Comparison of ENCODE assay signal across 8 cellular contexts in the genomic region with DNA sequence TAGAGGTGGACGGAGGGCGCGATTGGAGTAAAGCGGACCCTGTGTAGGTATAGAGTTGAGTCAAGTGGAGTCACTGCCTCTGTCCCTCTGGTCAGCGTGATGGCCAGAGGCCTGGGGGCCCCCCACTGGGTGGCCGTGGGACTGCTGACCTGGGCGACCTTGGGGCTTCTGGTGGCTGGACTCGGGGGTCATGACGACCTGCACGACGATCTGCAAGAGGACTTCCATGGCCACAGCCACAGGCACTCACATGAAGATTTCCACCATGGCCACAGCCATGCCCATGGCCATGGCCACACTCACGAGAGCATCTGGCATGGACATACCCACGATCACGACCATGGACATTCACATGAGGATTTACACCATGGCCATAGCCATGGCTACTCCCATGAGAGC. TPM values are rescaled to one million over a fixed set of nuclear protein-coding genes. Genes with fewer than 3 reads are reported as not detected.
DNase-seq lines count a peak whose midpoint lies in the region; ATAC-seq, FAIRE-seq and TF ChIP-seq lines count a peak whose summit lies in the region.

No MANE protein-coding gene starts in this region.

- H3K27me3 ChIP-seq in K562 (ENCODE audit: control insufficient read depth in 2 of 2, insufficient read depth in 2 of 2, low read length in 2 of 2), result no peaks in the 10 kb centered on the region
- H3K27me3 ChIP-seq in right lobe of liver, result no peaks in the 10 kb centered on the region
- no peaks in the 10 kb centered on the region for H3K27me3 ChIP-seq in upper lobe of right lung

- TF ChIP-seq POLR2A in K562 (conservative IDR thresholded peaks at IDR 0.05) (no peak), right lobe of liver (IDR thresholded peaks at IDR 0.05) (no peak)

- no peak for ATAC-seq in activated T-cell treated with anti-CD3 and anti-CD28 coated beads, Interleukin-2, amount 50 U/mL, for 4 hours
- ATAC-seq in K562, result peak; percentile 48
- no peak for ATAC-seq in right lobe of liver
- ATAC-seq in upper lobe of right lung, result peak; percentile 0
- ATAC-seq in omental fat pad (ENCODE audit: low FRiP score), result no peak

- peak overlapping the region; percentile 65 for H3K4me3 ChIP-seq in K562
- H3K4me3 ChIP-seq in right lobe of liver, result peak overlapping the region; percentile 59 to 96 (median 88)
- H3K4me3 ChIP-seq in upper lobe of right lung, result peak overlapping the region; percentile 79

- CTCF ChIA-PET in K562 (lab: Yijun Ruan, JAX; ENCODE audit: low intra/inter-chr PET ratio), result interaction anchor here (0.7 to 1.1 kb wide), 2 partner anchors 47 to 289 kb away, joined by 3 to 4 read pairs; no protein-coding TSS in a partner anchor

- peaks cover 3% of the 10 kb centered on the region for H3K9me1 ChIP-seq in K562 (ENCODE audit: control insufficient read depth, insufficient read depth, low read length)

- BruUV-seq in K562 (replicated peaks; lab: Mats Ljungman, UMichigan), result TSS peak; percentile 77

- H3K9ac ChIP-seq in K562 (ENCODE audit: insufficient read depth in 1 of 2, low read depth in 2 of 2, low read length in 2 of 2), result peak overlapping the region; percentile 97 to 100

- POLR2A ChIA-PET in K562 (lab: Yijun Ruan, JAX), result no interaction called here

- FAIRE-seq in K562 (lab: Jason Lieb, UNC), result peak; percentile 6

- under 1% methylated on average over 14 of the region's 14 CpGs for WGBS in K562 (ENCODE audit: insufficient coverage, low coverage, missing lambda C conversion rate)
- 2% methylated on average over 7 of the region's 14 CpGs for WGBS in right lobe of liver (ENCODE audit: insufficient coverage, low coverage, low lambda C conversion rate, missing lambda C conversion rate)

- no peak for DNase-seq in activated T-cell treated with anti-CD3 and anti-CD28 coated beads, Interleukin-2, amount 50 U/mL, for 4 hours
- no peak for DNase-seq in activated T-cell treated with anti-CD3 and anti-CD28 coated beads, Interleukin-2, amount 50 U/mL, for 1 hour
- DNase-seq in K562 (ENCODE audit: extremely low read depth in 1 of 4, low spot score in 3 of 4) (peak; percentile 65 to 78 (median 72)), right lobe of liver (no peak), upper lobe of right lung (no peak), HuH-7 (ENCODE audit: low spot score) (no peak), omental fat pad (ENCODE audit: low spot score) (no peak), OCI-M2 (lab: John Stamatoyannopoulos, UW; ENCODE audit: unreplicated experiment) (no peak)

- peaks cover 22% of the 10 kb centered on the region for H4K20me1 ChIP-seq in K562 (replicated peaks; ENCODE audit: control insufficient read depth, insufficient read depth, low read length)

- H3K27me3 Mint-ChIP-seq in activated T-cell treated with anti-CD3 and anti-CD28 coated beads, Interleukin-2, amount 50 U/mL, for 4 hours (ENCODE audit: low read depth), result no peaks in the 10 kb centered on the region

- H3K9me3 ChIP-seq in K562 (replicated peaks; ENCODE audit: control insufficient read depth, insufficient read depth, low read depth, low read length) (no peaks in the 10 kb centered on the region), right lobe of liver (no peaks in the 10 kb centered on the region), upper lobe of right lung (no peaks in the 10 kb centered on the region)

- peak in 1 of 2 experiments; percentile 23; a peak in 2 of 4 replicates for TF ChIP-seq RAD21 in K562 (CRISPR knock-in tag; conservative IDR thresholded peaks at IDR 0.05 in 1 of 2, IDR thresholded peaks at IDR 0.05 in 1 of 2)

- peak; percentile 35 to 53 (median 48); a peak in 4 of 6 replicates for TF ChIP-seq CTCF in K562 (IDR thresholded peaks at IDR 0.05 in 2 of 3, conservative IDR thresholded peaks at IDR 0.05 in 1 of 3; ENCODE audit: insufficient read depth in 2 of 3, low read depth in 1 of 3, low read length in 3 of 3)
- TF ChIP-seq CTCF in right lobe of liver (IDR thresholded peaks at IDR 0.05), result no peak
- peak; percentile 14 for TF ChIP-seq CTCF in upper lobe of right lung (IDR thresholded peaks at IDR 0.05)
- TF ChIP-seq CTCF in omental fat pad (IDR thresholded peaks at IDR 0.05), result no peak

- peak overlapping the region; percentile 100 for H3K4me3 Mint-ChIP-seq in activated T-cell treated with anti-CD3 and anti-CD28 coated beads, Interleukin-2, amount 50 U/mL, for 4 hours

- 0 out of 2 replicates have a peak, but pooled peaks have one; percentile 2 for TF ChIP-seq EP300 in K562 (IDR thresholded peaks at IDR 0.05; ENCODE audit: low read length)

- peaks cover 52 to 54% of the 10 kb centered on the region in 2 experiments; a peak in 4 of 5 replicates for H3K4me1 ChIP-seq in K562 (replicated peaks in 1 of 2; ENCODE audit: control insufficient read depth in 2 of 2, insufficient read depth in 2 of 2, low read length in 2 of 2)
- H3K4me1 ChIP-seq in right lobe of liver, result peaks cover 3 to 59% (median 24%) of the 10 kb centered on the region in 4 donors
- H3K4me1 ChIP-seq in upper lobe of right lung, result peaks cover 54% of the 10 kb centered on the region

- intact Hi-C loops in K562 (cut with micrococcal nuclease), result loop anchor here (2.0 to 5.0 kb wide), 4 partner anchors 48 to 1069 kb away; a partner anchor contains a TSS
- intact Hi-C loops in right lobe of liver (cut with DNase I), result no loop called here
- intact Hi-C loops in upper lobe of right lung (cut with DNase I), result no loop called here

- H3K4me1 Mint-ChIP-seq in activated T-cell treated with anti-CD3 and anti-CD28 coated beads, Interleukin-2, amount 50 U/mL, for 4 hours (ENCODE audit: low read depth), result peaks cover 78% of the 10 kb centered on the region

- H3K36me3 Mint-ChIP-seq in activated T-cell treated with anti-CD3 and anti-CD28 coated beads, Interleukin-2, amount 50 U/mL, for 4 hours (ENCODE audit: insufficient read depth), result peaks cover 36% of the 10 kb centered on the region

- in situ Hi-C loops in K562 (cut with MboI), result no loop called here

- H3K9me3 Mint-ChIP-seq in activated T-cell treated with anti-CD3 and anti-CD28 coated beads, Interleukin-2, amount 50 U/mL, for 4 hours, result no peaks in the 10 kb centered on the region

- H3K27ac ChIP-seq in K562 (ENCODE audit: extremely low read depth, low read depth, low read length), result peak overlapping the region; percentile 99
- H3K27ac ChIP-seq in right lobe of liver, result peak overlapping the region; percentile 94 to 98 (median 96)
- H3K27ac ChIP-seq in upper lobe of right lung, result peak overlapping the region; percentile 97

- peak overlapping the region; percentile 100 for H3K4me2 ChIP-seq in K562 (ENCODE audit: insufficient read depth, low read length)

- peaks cover 74% of the 10 kb centered on the region for H3K79me2 ChIP-seq in K562 (ENCODE audit: control insufficient read depth, insufficient read depth, low read length)

- peak overlapping the region; percentile 96 for H2AFZ ChIP-seq in K562 (ENCODE audit: low read depth, low read length)

- peaks cover 49% of the 10 kb centered on the region for H3K36me3 ChIP-seq in K562 (ENCODE audit: control insufficient read depth, insufficient read depth, low read length)
- H3K36me3 ChIP-seq in right lobe of liver, result peaks cover 0 to 32% (median 20%) of the 10 kb centered on the region in 4 donors
- peaks cover 36% of the 10 kb centered on the region for H3K36me3 ChIP-seq in upper lobe of right lung

RNA-seq across cellular contexts. Expression of a gene that starts 0.5 kb away (rescaled TPM):
- total RNA-seq in activated T-cell treated with anti-CD3 and anti-CD28 coated beads, Interleukin-2, amount 50 U/mL, for 4 hours, result 10 to 100 TPM; 68.7 to 78.3 (median 72.1) TPM
- 181 and 256 TPM in 2 replicates for total RNA-seq in K562 (2011; cell fraction: chromatin; rRNA removed; ENCODE audit: low replicate concordance)
- 225 and 235 TPM in 2 replicates for total RNA-seq in K562 (2011; cell fraction: nucleolus; rRNA removed)
- 285 and 295 TPM in 2 replicates for total RNA-seq in K562 (2011; cell fraction: nucleoplasm; rRNA removed)
- 154 and 161 TPM in 2 replicates for total RNA-seq in K562 (2014; rRNA removed)
- total RNA-seq in K562 (2014; rRNA removed; fragmentation: Illumina TruSeq; extraction: Trizol), result 112 and 117 TPM in 2 replicates
- total RNA-seq in K562 (2015; rRNA removed; fragmentation: Illumina TruSeq; extraction: Trizol), result 121 and 122 TPM in 2 replicates
- 133 and 159 TPM in 2 replicates for total RNA-seq in K562 (2021)
- 112 and 116 TPM in 2 replicates for polyA plus RNA-seq in K562 (2011; rRNA removed)
- polyA plus RNA-seq in K562 (2011; cell fraction: cytosol; rRNA removed), result 129 and 140 TPM in 2 replicates
- 120 and 135 TPM in 2 replicates for polyA plus RNA-seq in K562 (2011; cell fraction: nucleus; rRNA removed)
- 150 and 152 TPM in 2 replicates for polyA plus RNA-seq in K562 (2012)
- polyA plus RNA-seq in K562 (2014; fragmentation: Illumina TruSeq; extraction: Trizol), result 169 and 222 TPM in 2 replicates
- polyA plus RNA-seq in K562 (2014; fragmentation: Nextera tagmentation; extraction: Ambion mirVana), result 10 to 100 TPM; 21.7 to 23.5 TPM
- 150 and 169 TPM in 2 replicates for polyA plus RNA-seq in K562 (2014; rRNA removed)
- polyA minus RNA-seq in K562 (2011; rRNA and poly(A)+ RNA removed), result 85.9 and 92.0 TPM in 2 replicates
- 44.7 and 50.8 TPM in 2 replicates for polyA minus RNA-seq in K562 (2011; cell fraction: cytosol; rRNA and poly(A)+ RNA removed)
- polyA minus RNA-seq in K562 (2011; cell fraction: nucleus; rRNA and poly(A)+ RNA removed), result 42.8 and 74.4 TPM in 2 replicates
- total RNA-seq in right lobe of liver, result 10 to 100 TPM; 33.5 to 61.4 (median 50.1) TPM
- 89.1 TPM for total RNA-seq in upper lobe of right lung
- 10 to 100 TPM; 57.5 to 82.8 (median 70.1) TPM for total RNA-seq in omental fat pad

RNA-seq across cellular contexts. Expression of a gene that starts 0.7 kb away (rescaled TPM):
- 10 to 100 TPM; 55.2 to 62.3 (median 60.8) TPM for total RNA-seq in activated T-cell treated with anti-CD3 and anti-CD28 coated beads, Interleukin-2, amount 50 U/mL, for 4 hours
- 106 and 228 TPM in 2 replicates for total RNA-seq in K562 (2011; cell fraction: chromatin; rRNA removed; ENCODE audit: low replicate concordance)
- total RNA-seq in K562 (2011; cell fraction: nucleolus; rRNA removed), result 118 and 121 TPM in 2 replicates
- 116 TPM in 2 replicates for total RNA-seq in K562 (2011; cell fraction: nucleoplasm; rRNA removed)
- 18.4 and 18.9 TPM in 2 replicates for total RNA-seq in K562 (2014; rRNA removed)
- 8.5 and 9.7 TPM in 2 replicates for total RNA-seq in K562 (2014; rRNA removed; fragmentation: Illumina TruSeq; extraction: Trizol)
- total RNA-seq in K562 (2015; rRNA removed; fragmentation: Illumina TruSeq; extraction: Trizol), result 13.2 and 14.6 TPM in 2 replicates
- total RNA-seq in K562 (2021), result 30.3 and 33.9 TPM in 2 replicates
- 32.6 and 57.5 TPM in 2 replicates for polyA plus RNA-seq in K562 (2011; rRNA removed)
- 26.3 and 30.2 TPM in 2 replicates for polyA plus RNA-seq in K562 (2011; cell fraction: cytosol; rRNA removed)
- 207 and 268 TPM in 2 replicates for polyA plus RNA-seq in K562 (2011; cell fraction: nucleus; rRNA removed)
- 32.0 and 41.3 TPM in 2 replicates for polyA plus RNA-seq in K562 (2012)
- polyA plus RNA-seq in K562 (2014; fragmentation: Illumina TruSeq; extraction: Trizol), result 28.4 and 29.9 TPM in 2 replicates
- 1 to 10 TPM in 1 of 2 experiments, under 1 TPM in 1; 0.76 to 2.1 TPM for polyA plus RNA-seq in K562 (2014; fragmentation: Nextera tagmentation; extraction: Ambion mirVana)
- polyA plus RNA-seq in K562 (2014; rRNA removed), result 25.8 and 35.5 TPM in 2 replicates
- polyA minus RNA-seq in K562 (2011; rRNA and poly(A)+ RNA removed), result 26.8 and 31.2 TPM in 2 replicates
- 16.5 and 20.0 TPM in 2 replicates for polyA minus RNA-seq in K562 (2011; cell fraction: cytosol; rRNA and poly(A)+ RNA removed)
- 24.8 and 43.4 TPM in 2 replicates for polyA minus RNA-seq in K562 (2011; cell fraction: nucleus; rRNA and poly(A)+ RNA removed)
- 10 to 100 TPM; 10.1 to 28.2 (median 17.7) TPM for total RNA-seq in right lobe of liver
- 46.6 TPM for total RNA-seq in upper lobe of right lung
- 10 to 100 TPM; 19.9 to 35.9 (median 22.7) TPM for total RNA-seq in omental fat pad

RNA-seq across cellular contexts. Expression of a gene that starts 3.3 kb away (rescaled TPM):
- 10 to 100 TPM; 11.7 to 20.1 (median 19.4) TPM for total RNA-seq in activated T-cell treated with anti-CD3 and anti-CD28 coated beads, Interleukin-2, amount 50 U/mL, for 4 hours
- 8.8 and 25.7 TPM in 2 replicates for total RNA-seq in K562 (2011; cell fraction: chromatin; rRNA removed; ENCODE audit: low replicate concordance)
- 26.0 and 28.7 TPM in 2 replicates for total RNA-seq in K562 (2011; cell fraction: nucleolus; rRNA removed)
- total RNA-seq in K562 (2011; cell fraction: nucleoplasm; rRNA removed), result 17.3 and 18.1 TPM in 2 replicates
- 32.5 and 38.9 TPM in 2 replicates for total RNA-seq in K562 (2014; rRNA removed)
- 12.4 and 14.2 TPM in 2 replicates for total RNA-seq in K562 (2014; rRNA removed; fragmentation: Illumina TruSeq; extraction: Trizol)
- 8.1 and 10.0 TPM in 2 replicates for total RNA-seq in K562 (2015; rRNA removed; fragmentation: Illumina TruSeq; extraction: Trizol)
- total RNA-seq in K562 (2021), result 20.5 and 22.0 TPM in 2 replicates
- polyA plus RNA-seq in K562 (2011; rRNA removed), result 15.6 and 30.3 TPM in 2 replicates
- 20.6 and 74.0 TPM in 2 replicates for polyA plus RNA-seq in K562 (2011; cell fraction: cytosol; rRNA removed)
- 30.2 and 58.4 TPM in 2 replicates for polyA plus RNA-seq in K562 (2011; cell fraction: nucleus; rRNA removed)
- polyA plus RNA-seq in K562 (2012), result 19.8 and 22.7 TPM in 2 replicates
- polyA plus RNA-seq in K562 (2014; fragmentation: Illumina TruSeq; extraction: Trizol), result 10.3 and 13.6 TPM in 2 replicates
- polyA plus RNA-seq in K562 (2014; fragmentation: Nextera tagmentation; extraction: Ambion mirVana), result 1 to 10 TPM; 3.7 to 4.7 TPM
- 35.2 and 37.3 TPM in 2 replicates for polyA plus RNA-seq in K562 (2014; rRNA removed)
- 6.8 and 15.1 TPM in 2 replicates for polyA minus RNA-seq in K562 (2011; rRNA and poly(A)+ RNA removed)
- 1.5 and 8.9 TPM in 2 replicates for polyA minus RNA-seq in K562 (2011; cell fraction: cytosol; rRNA and poly(A)+ RNA removed)
- 7.9 and 9.8 TPM in 2 replicates for polyA minus RNA-seq in K562 (2011; cell fraction: nucleus; rRNA and poly(A)+ RNA removed)
- 10 to 100 TPM; 14.3 to 39.8 (median 33.8) TPM for total RNA-seq in right lobe of liver
- total RNA-seq in upper lobe of right lung, result 14.7 TPM
- 10 to 100 TPM in 2 of 4 donors, 1 to 10 TPM in 2; 6.9 to 13.6 (median 11.0) TPM for total RNA-seq in omental fat pad

RNA-seq across cellular contexts. Expression of a gene that starts 7.2 kb away (rescaled TPM):
- 10 to 100 TPM; 64.7 to 66.5 (median 66.3) TPM for total RNA-seq in activated T-cell treated with anti-CD3 and anti-CD28 coated beads, Interleukin-2, amount 50 U/mL, for 4 hours
- total RNA-seq in K562 (2011; cell fraction: chromatin; rRNA removed; ENCODE audit: low replicate concordance), result 19.1 and 48.9 TPM in 2 replicates
- total RNA-seq in K562 (2011; cell fraction: nucleolus; rRNA removed), result 35.5 and 38.2 TPM in 2 replicates
- 24.5 and 29.3 TPM in 2 replicates for total RNA-seq in K562 (2011; cell fraction: nucleoplasm; rRNA removed)
- total RNA-seq in K562 (2014; rRNA removed) (40.2 and 50.0 TPM in 2 replicates), K562 (2014; rRNA removed; fragmentation: Illumina TruSeq; extraction: Trizol) (24.6 and 27.5 TPM in 2 replicates), K562 (2015; rRNA removed; fragmentation: Illumina TruSeq; extraction: Trizol) (32.8 and 36.9 TPM in 2 replicates), K562 (2021) (45.2 and 52.0 TPM in 2 replicates), right lobe of liver (10 to 100 TPM in 4 of 6 experiments, 1 to 10 TPM in 2; 7.5 to 21.3 (median 19.7) TPM), upper lobe of right lung (42.0 TPM), omental fat pad (10 to 100 TPM; 13.1 to 20.1 (median 15.7) TPM)
- polyA plus RNA-seq in K562 (2011; rRNA removed) (28.7 and 32.3 TPM in 2 replicates), K562 (2014; fragmentation: Illumina TruSeq; extraction: Trizol) (44.2 and 45.4 TPM in 2 replicates), K562 (2014; fragmentation: Nextera tagmentation; extraction: Ambion mirVana) (1 to 10 TPM; 4.2 to 4.8 TPM), K562 (2014; rRNA removed) (54.4 and 59.1 TPM in 2 replicates)
- polyA plus RNA-seq in K562 (2011; cell fraction: cytosol; rRNA removed), result 32.0 and 49.7 TPM in 2 replicates
- 71.2 and 99.4 TPM in 2 replicates for polyA plus RNA-seq in K562 (2011; cell fraction: nucleus; rRNA removed)
- 53.8 and 61.3 TPM in 2 replicates for polyA plus RNA-seq in K562 (2012)
- polyA minus RNA-seq in K562 (2011; rRNA and poly(A)+ RNA removed), result 9.4 and 21.5 TPM in 2 replicates
- 13.9 and 17.4 TPM in 2 replicates for polyA minus RNA-seq in K562 (2011; cell fraction: cytosol; rRNA and poly(A)+ RNA removed)
- 5.3 and 8.9 TPM in 2 replicates for polyA minus RNA-seq in K562 (2011; cell fraction: nucleus; rRNA and poly(A)+ RNA removed)

RNA-seq across cellular contexts. Expression of a gene that starts 8.9 kb away (rescaled TPM):
- under 1 TPM; 0.48 to 0.98 (median 0.60) TPM for total RNA-seq in activated T-cell treated with anti-CD3 and anti-CD28 coated beads, Interleukin-2, amount 50 U/mL, for 4 hours
- 0.30 and 2.2 TPM in 2 replicates for total RNA-seq in K562 (2011; cell fraction: chromatin; rRNA removed; ENCODE audit: low replicate concordance)
- 0.83 and 1.1 TPM in 2 replicates for total RNA-seq in K562 (2011; cell fraction: nucleolus; rRNA removed)
- total RNA-seq in K562 (2011; cell fraction: nucleoplasm; rRNA removed), result 0.92 and 0.95 TPM in 2 replicates
- total RNA-seq in K562 (2014; rRNA removed) (0.05 and 0.37 TPM in 2 replicates), K562 (2014; rRNA removed; fragmentation: Illumina TruSeq; extraction: Trizol) (0.04 TPM in 1 of 2 replicates, not detected in the other), K562 (2015; rRNA removed; fragmentation: Illumina TruSeq; extraction: Trizol) (0.15 and 0.22 TPM in 2 replicates), K562 (2021) (0.16 and 0.35 TPM in 2 replicates), right lobe of liver (1 to 10 TPM in 1 of 6 experiments, under 1 TPM in 5; 0.06 to 1.4 (median 0.61) TPM), upper lobe of right lung (1.2 TPM), omental fat pad (1 to 10 TPM in 1 of 4 donors, under 1 TPM in 3; 0.13 to 1.3 (median 0.53) TPM)
- polyA plus RNA-seq in K562 (2011; rRNA removed) (0.13 and 0.61 TPM in 2 replicates), K562 (2014; fragmentation: Illumina TruSeq; extraction: Trizol) (0.06 and 0.11 TPM in 2 replicates), K562 (2014; fragmentation: Nextera tagmentation; extraction: Ambion mirVana) (under 1 TPM in 1 of 2 experiments, not detected in 1; 0.04 TPM), K562 (2014; rRNA removed) (0.19 and 0.32 TPM in 2 replicates)
- 0.13 and 0.15 TPM in 2 replicates for polyA plus RNA-seq in K562 (2011; cell fraction: cytosol; rRNA removed)
- polyA plus RNA-seq in K562 (2011; cell fraction: nucleus; rRNA removed), result 2.1 and 3.4 TPM in 2 replicates
- 0.26 and 1.00 TPM in 2 replicates for polyA plus RNA-seq in K562 (2012)
- polyA minus RNA-seq in K562 (2011; rRNA and poly(A)+ RNA removed), result not detected in 2 replicates
- not detected in 2 replicates for polyA minus RNA-seq in K562 (2011; cell fraction: cytosol; rRNA and poly(A)+ RNA removed)
- polyA minus RNA-seq in K562 (2011; cell fraction: nucleus; rRNA and poly(A)+ RNA removed), result 0.27 and 0.89 TPM in 2 replicates

Comparison
In these comparisons a context has a peak if more than half of its experiments do, and no peak if none do; other contexts are left out.
1. ATAC-seq: peak in K562 (single experiment) and upper lobe of right lung (single experiment); none in activated T-cell treated with anti-CD3 and anti-CD28 coated beads, Interleukin-2, amount 50 U/mL, for 4 hours (0 of 2), right lobe of liver (0 of 4) and omental fat pad (single experiment).
2. DNase-seq: peak in K562 (4 of 4); none in activated T-cell treated with anti-CD3 and anti-CD28 coated beads, Interleukin-2, amount 50 U/mL, for 4 hours (single experiment), activated T-cell treated with anti-CD3 and anti-CD28 coated beads, Interleukin-2, amount 50 U/mL, for 1 hour (single experiment), right lobe of liver (0 of 3), upper lobe of right lung (single experiment), HuH-7 (single experiment), omental fat pad (single experiment) and OCI-M2 (single experiment).
3. CTCF ChIP-seq: peak in K562 (3 of 3) and upper lobe of right lung (single experiment); none in right lobe of liver (0 of 4) and omental fat pad (0 of 3).
4. Peak in every context shown above with its lines, with median percentiles within 50 percentile points of each other: H3K27ac ChIP-seq and H3K4me3 ChIP-seq.